17 cellular contexts compared by ENCODE assay signal in the genomic region with DNA sequence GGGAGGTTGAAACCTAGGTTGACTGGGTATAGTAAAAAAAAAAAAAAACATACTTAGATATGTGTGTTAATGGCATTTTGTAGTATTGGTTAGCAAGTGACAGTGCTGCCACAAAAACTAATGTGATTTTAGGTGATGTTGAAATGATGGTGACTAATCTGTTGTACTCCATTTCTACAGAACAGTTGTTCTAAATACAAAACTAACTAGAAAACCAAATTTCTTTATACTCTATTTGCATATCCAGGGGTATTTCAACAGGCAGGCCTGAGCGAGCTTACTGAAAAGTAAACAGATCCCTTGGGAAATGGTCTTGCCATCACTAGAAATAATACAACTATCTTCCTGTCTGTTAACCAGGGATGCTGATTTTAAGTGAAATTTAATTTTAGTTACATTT.
"Had no signal": no experiment of that assay in that cellular context is flagged by ENCODE, and none has a peak within 500 bp of the region (broad histone marks: within the 10 kb centered on the region; RNA-seq: fewer than 3 reads in every experiment).

No MANE protein-coding gene starts in this region.

- H3K4me1 Mint-ChIP-seq: activated CD4-positive, alpha-beta memory T cell treated with anti-CD3 and anti-CD28 coated beads, Interleukin-2, amount 10 ng/mL, durations not matched to agents 7 days and 5 days; nephron had no signal

- FAIRE-seq: keratinocyte had no signal

- H3K27me3 Mint-ChIP-seq: activated CD4-positive, alpha-beta memory T cell treated with anti-CD3 and anti-CD28 coated beads, Interleukin-2, amount 10 ng/mL, durations not matched to agents 7 days and 5 days; activated CD4-positive, alpha-beta T cell treated with anti-CD3 and anti-CD28 coated beads for 36 hours; activated naive CD4-positive, alpha-beta T cell treated with anti-CD3 and anti-CD28 coated beads, Interleukin-2, amount 50 U/mL, for 24 hours; T-helper 17 cell had no signal

- DNase-seq: activated CD4-positive, alpha-beta memory T cell treated with anti-CD3 and anti-CD28 coated beads, Interleukin-2, amount 10 ng/mL, durations not matched to agents 7 days and 5 days; activated CD4-positive, alpha-beta T cell treated with anti-CD3 and anti-CD28 coated beads for 36 hours; activated effector memory CD4-positive, alpha-beta T cell treated with anti-CD3 and anti-CD28 coated beads, Interleukin-2, amount 50 U/mL, for 16 hours; activated T-cell treated with anti-CD3 and anti-CD28 coated beads, Interleukin-2, amount 50 U/mL, for 4 hours; erythroblast; nucleus accumbens; posterior cingulate gyrus; stimulated activated CD4-positive, alpha-beta T cell treated with anti-CD3 and anti-CD28 coated beads, Interleukin-15, amount 100 ng/mL, for 24 hours; stimulated activated CD4-positive, alpha-beta T cell treated with anti-CD3 and anti-CD28 coated beads, Interleukin-4, amount 100 ng/mL, for 4 hours; stimulated activated CD8-positive, alpha-beta memory T cell treated with anti-CD3 and anti-CD28 coated beads, Interleukin-4, amount 100 ng/mL, for 48 hours; stimulated activated naive CD8-positive, alpha-beta T cell treated with anti-CD3 and anti-CD28 coated beads, Interleukin-15, Interleukin-2, amounts not matched to agents 100 U/mL and 50 U/mL, for 24 hours; T-helper 17 cell; trophoblast cell had no signal

- H3K27ac Mint-ChIP-seq: activated CD4-positive, alpha-beta memory T cell treated with anti-CD3 and anti-CD28 coated beads, Interleukin-2, amount 10 ng/mL, durations not matched to agents 7 days and 5 days; activated CD4-positive, alpha-beta T cell treated with anti-CD3 and anti-CD28 coated beads for 36 hours; activated naive CD4-positive, alpha-beta T cell treated with anti-CD3 and anti-CD28 coated beads, Interleukin-2, amount 50 U/mL, for 24 hours; nephron had no signal

- ATAC-seq: activated CD4-positive, alpha-beta T cell treated with anti-CD3 and anti-CD28 coated beads for 36 hours; activated T-cell treated with anti-CD3 and anti-CD28 coated beads, Interleukin-2, amount 50 U/mL, for 4 hours; left lobe of liver; stimulated activated naive CD8-positive, alpha-beta T cell treated with anti-CD3 and anti-CD28 coated beads, Interleukin-15, Interleukin-2, amounts not matched to agents 100 U/mL and 50 U/mL, for 24 hours; T-helper 17 cell had no signal

- H3K9me3 Mint-ChIP-seq: activated CD4-positive, alpha-beta memory T cell treated with anti-CD3 and anti-CD28 coated beads, Interleukin-2, amount 10 ng/mL, durations not matched to agents 7 days and 5 days; activated naive CD4-positive, alpha-beta T cell treated with anti-CD3 and anti-CD28 coated beads, Interleukin-2, amount 50 U/mL, for 24 hours; activated T-cell treated with anti-CD3 and anti-CD28 coated beads, Interleukin-2, amount 50 U/mL, for 4 hours; nephron had no signal

- H3K4me3 Mint-ChIP-seq: activated CD4-positive, alpha-beta memory T cell treated with anti-CD3 and anti-CD28 coated beads, Interleukin-2, amount 10 ng/mL, durations not matched to agents 7 days and 5 days; activated CD4-positive, alpha-beta T cell treated with anti-CD3 and anti-CD28 coated beads for 36 hours; activated naive CD4-positive, alpha-beta T cell treated with anti-CD3 and anti-CD28 coated beads, Interleukin-2, amount 50 U/mL, for 24 hours; activated T-cell treated with anti-CD3 and anti-CD28 coated beads, Interleukin-2, amount 50 U/mL, for 4 hours; nephron; T-helper 17 cell had no signal
